Comparison of ENCODE assay signal across 19 cellular contexts in genomic region chr10:33047655-33048054, GRCh38.
DNase-seq lines count a peak whose midpoint lies in the region; ATAC-seq and TF ChIP-seq lines count a peak whose summit lies in the region.
"Had no signal": no experiment of that assay in that cellular context is flagged by ENCODE, and none has a peak within 500 bp of the region (broad histone marks: within the 10 kb centered on the region; RNA-seq: fewer than 3 reads in every experiment).

No MANE protein-coding gene starts in this region.

- no peak overlapping the region for H3K4me3 Mint-ChIP-seq in GM23338
- H3K4me3 Mint-ChIP-seq: HFFc6 had no signal

- CTCF ChIA-PET in AG04450 (lab: Charles Lee), result interaction anchor here (0.6 to 1.8 kb wide), 3 partner anchors 69 to 147 kb away, joined by 3 read pairs; no protein-coding TSS in a partner anchor

- no peak overlapping the region for H3K27ac Mint-ChIP-seq in GM23338
- H3K27ac Mint-ChIP-seq: HFFc6 had no signal

- H3K36me3 ChIP-seq in GM23338 (ENCODE audit: insufficient read depth), result no peaks in the 10 kb centered on the region
- H3K36me3 ChIP-seq in brain microvascular endothelial cell (replicated peaks), result no peaks in the 10 kb centered on the region
- no peaks in the 10 kb centered on the region for H3K36me3 ChIP-seq in SJCRH30
- H3K36me3 ChIP-seq: BLaER1 had no signal

- POLR2A ChIA-PET in AG04450 (lab: Yijun Ruan, JAX), result no interaction called here

- ATAC-seq in GM23338, result no peak
- no peak for ATAC-seq in HG03565 (IDR thresholded peaks at IDR 0.05; ENCODE audit: unreplicated experiment)
- ATAC-seq in GM21529 (IDR thresholded peaks at IDR 0.05; ENCODE audit: unreplicated experiment), result no peak
- ATAC-seq: SK-N-SH treated with all-trans-retinoic acid at 6 μM for 48 hours had no signal

- H3K27me3 ChIP-seq in AG04450 (ENCODE audit: control insufficient read depth, insufficient read depth, low read length), result no peaks in the 10 kb centered on the region
- H3K27me3 ChIP-seq in GM23338 (ENCODE audit: insufficient read depth), result no peaks in the 10 kb centered on the region
- H3K27me3 ChIP-seq in brain microvascular endothelial cell (replicated peaks), result no peaks in the 10 kb centered on the region
- H3K27me3 ChIP-seq in SJCRH30, result no peaks in the 10 kb centered on the region
- H3K27me3 ChIP-seq: BLaER1 had no signal

- DNase-seq in AG04450 (ENCODE audit: low read depth, low spot score) (no peak), GM23338 (ENCODE audit: low spot score) (no peak), brain microvascular endothelial cell (no peak), fibroblast of the conjunctiva (ENCODE audit: low read depth) (peak; percentile 2), CD1c-positive myeloid dendritic cell (ENCODE audit: extremely low spot score) (no peak), SJCRH30 (no peak)
- DNase-seq: HFFc6, Karpas-422, MM.1S, NCI-H1105, NCI-H1694, NCI-H2107, NCI-H226, NCI-H524 treated with DMSO at 0.1 percent for 48 hours, SHP77 had no signal

- H3K9me3 Mint-ChIP-seq in GM23338, result 0 out of 3 replicates have a peak, but pooled peaks cover 3% of the 10 kb centered on the region
- H3K9me3 Mint-ChIP-seq: HFFc6 had no signal

- peaks cover 5% of the 10 kb centered on the region for H3K27me3 Mint-ChIP-seq in GM23338 (ENCODE audit: insufficient read depth, low read depth, poor library complexity)

- H3K4me3 ChIP-seq in AG04450 (ENCODE audit: low read depth, low read length) (no peak overlapping the region), GM23338 (no peak overlapping the region), brain microvascular endothelial cell (ENCODE audit: low read depth, low read length) (no peak overlapping the region), SJCRH30 (no peak overlapping the region)
- H3K4me3 ChIP-seq: BLaER1 had no signal

- TF ChIP-seq CTCF in AG04450 (IDR thresholded peaks at IDR 0.05; ENCODE audit: low read depth, low read length) (peak; percentile 39), GM23338 (conservative IDR thresholded peaks at IDR 0.05; ENCODE audit: low read depth in 2 of 2) (no peak), brain microvascular endothelial cell (IDR thresholded peaks at IDR 0.05; ENCODE audit: low read depth, low read length, missing control alignments) (peak; percentile 17)

- H3K9me2 ChIP-seq in GM23338 (ENCODE audit: insufficient read depth), result 0 out of 2 replicates have a peak, but pooled peaks cover 3% of the 10 kb centered on the region

- no peaks in the 10 kb centered on the region for H3K9me3 ChIP-seq in AG04450 (ENCODE audit: control insufficient read depth, insufficient read depth, low read length)
- no peaks in the 10 kb centered on the region for H3K9me3 ChIP-seq in SJCRH30 (replicated peaks)

- in situ Hi-C loops in brain microvascular endothelial cell (cut with HindIII; ENCODE audit: low pct_ligation_motif_present, low sequenced_read_pairs), result no loop called here

- H3K27ac ChIP-seq in AG04450 (ENCODE audit: low read depth, low read length), result no peak overlapping the region
- no peak overlapping the region for H3K27ac ChIP-seq in GM23338 (ENCODE audit: low read depth)
- no peak overlapping the region for H3K27ac ChIP-seq in brain microvascular endothelial cell
- no peak overlapping the region for H3K27ac ChIP-seq in SJCRH30
- H3K27ac ChIP-seq: BLaER1 had no signal

- no peaks in the 10 kb centered on the region for H3F3A ChIP-seq in GM23338 (replicated peaks; ENCODE audit: low read depth)

- no peaks in the 10 kb centered on the region for H3K36me3 Mint-ChIP-seq in GM23338 (ENCODE audit: low read depth)

- H2AFZ ChIP-seq in GM23338, result 0 out of 2 replicates have a peak overlapping the region, but pooled peaks have one; percentile 5

- H3K79me2 ChIP-seq in GM23338 (replicated peaks; ENCODE audit: insufficient read depth), result no peaks in the 10 kb centered on the region

- H3K4me1 ChIP-seq in GM23338 (ENCODE audit: insufficient read depth) (peaks cover 16% of the 10 kb centered on the region), SJCRH30 (peaks cover 11% of the 10 kb centered on the region)
- H3K4me1 ChIP-seq: BLaER1 had no signal

- no peak overlapping the region for H3K4me2 ChIP-seq in GM23338
- H3K4me2 ChIP-seq: BLaER1 had no signal

- peaks cover 24% of the 10 kb centered on the region for H3K4me1 Mint-ChIP-seq in GM23338

- no peaks in the 10 kb centered on the region for H4K20me1 ChIP-seq in GM23338 (replicated peaks; ENCODE audit: insufficient read depth)
- H4K20me1 ChIP-seq: BLaER1 had no signal

TF ChIP-seq in GM23338, 12 proteins besides CTCF, POLR2A, EP300 and RAD21 (continues in another document):
- TF ChIP-seq STAT1 (IDR thresholded peaks at IDR 0.05; ENCODE audit: unreplicated experiment) (no peak), REST (IDR thresholded peaks at IDR 0.05; ENCODE audit: unreplicated experiment) (no peak), ZNF331 (CRISPR knock-in tag; IDR thresholded peaks at IDR 0.05; ENCODE audit: low read depth) (no peak), POLR2AphosphoS5 (IDR thresholded peaks at IDR 0.05; ENCODE audit: low read depth) (no peak), EZH2phosphoT487 (IDR thresholded peaks at IDR 0.05; ENCODE audit: unreplicated experiment) (no peak), EZH2 (IDR thresholded peaks at IDR 0.05; ENCODE audit: low read depth, unreplicated experiment) (no peak), CREB1 (CRISPR knock-in tag; IDR thresholded peaks at IDR 0.05; ENCODE audit: low read depth) (no peak), ETS1 (IDR thresholded peaks at IDR 0.05) (no peak), NANOG (IDR thresholded peaks at IDR 0.05; ENCODE audit: borderline replicate concordance) (no peak), ZNF114 (CRISPR knock-in tag; IDR thresholded peaks at IDR 0.05) (no peak), JUNB (IDR thresholded peaks at IDR 0.05; ENCODE audit: unreplicated experiment) (no peak)

Comparison
In these comparisons a context has a peak if more than half of its experiments do, and no peak if none do; other contexts are left out.
1. CTCF ChIP-seq: peak in AG04450 (single experiment) and brain microvascular endothelial cell (single experiment); none in GM23338 (0 of 2).